Comparison of ENCODE assay signal across 1 cellular context in genomic region chr1:234065794-234066447, GRCh38.
TF ChIP-seq lines count a peak whose summit lies in the region.

No MANE protein-coding gene starts in this region.

TF ChIP-seq in K562, 482 proteins besides CTCF, POLR2A, EP300 and RAD21 (continued from another document):
- TF ChIP-seq HMGXB4 (CRISPR knock-in tag; IDR thresholded peaks at IDR 0.05) (no peak), ZFP36 (IDR thresholded peaks at IDR 0.05; ENCODE audit: low read depth, low read length, partially characterized antibody) (peak; percentile 73), RCOR1 (IDR thresholded peaks at IDR 0.05; ENCODE audit: borderline replicate concordance in 1 of 2, low read depth in 2 of 2, low read length in 2 of 2) (0 out of 4 replicates have a peak, but pooled peaks of 1 of the 2 experiments have one; percentile 7), HBP1 (CRISPR knock-in tag; IDR thresholded peaks at IDR 0.05) (no peak), ATF1 (CRISPR knock-in tag; IDR thresholded peaks at IDR 0.05) (no peak), ATF1 (tag; IDR thresholded peaks at IDR 0.05) (peak; percentile 68), ERF (CRISPR knock-in tag; IDR thresholded peaks at IDR 0.05) (no peak), SMC3 (conservative IDR thresholded peaks at IDR 0.05; ENCODE audit: insufficient read depth, low read depth, low read length) (peak; percentile 90), CBX3 (IDR thresholded peaks at IDR 0.05; ENCODE audit: borderline replicate concordance in 1 of 2, low read length in 2 of 2) (peak in 1 of 2 experiments; percentile 53; a peak in 1 of 3 replicates), CREB1 (IDR thresholded peaks at IDR 0.05) (peak; percentile 72), CREB1 (CRISPR knock-in tag; IDR thresholded peaks at IDR 0.05) (no peak), ZNF668 (CRISPR knock-in tag; IDR thresholded peaks at IDR 0.05) (no peak), STAG1 (CRISPR knock-in tag; IDR thresholded peaks at IDR 0.05; ENCODE audit: borderline replicate concordance) (peak; percentile 77; the same call in 1 of the 2 replicates), L3MBTL2 (IDR thresholded peaks at IDR 0.05) (0 out of 2 replicates have a peak, but pooled peaks have one; percentile 17), CBFA2T2 (conservative IDR thresholded peaks at IDR 0.05) (no peak), BHLHE40 (IDR thresholded peaks at IDR 0.05; ENCODE audit: low read length) (peak; percentile 64), PRPF4 (IDR thresholded peaks at IDR 0.05; ENCODE audit: insufficient read depth, low read depth, low read length, poor library complexity, severe bottlenecking) (no peak)
- TF ChIP-seq, protein P1, sequence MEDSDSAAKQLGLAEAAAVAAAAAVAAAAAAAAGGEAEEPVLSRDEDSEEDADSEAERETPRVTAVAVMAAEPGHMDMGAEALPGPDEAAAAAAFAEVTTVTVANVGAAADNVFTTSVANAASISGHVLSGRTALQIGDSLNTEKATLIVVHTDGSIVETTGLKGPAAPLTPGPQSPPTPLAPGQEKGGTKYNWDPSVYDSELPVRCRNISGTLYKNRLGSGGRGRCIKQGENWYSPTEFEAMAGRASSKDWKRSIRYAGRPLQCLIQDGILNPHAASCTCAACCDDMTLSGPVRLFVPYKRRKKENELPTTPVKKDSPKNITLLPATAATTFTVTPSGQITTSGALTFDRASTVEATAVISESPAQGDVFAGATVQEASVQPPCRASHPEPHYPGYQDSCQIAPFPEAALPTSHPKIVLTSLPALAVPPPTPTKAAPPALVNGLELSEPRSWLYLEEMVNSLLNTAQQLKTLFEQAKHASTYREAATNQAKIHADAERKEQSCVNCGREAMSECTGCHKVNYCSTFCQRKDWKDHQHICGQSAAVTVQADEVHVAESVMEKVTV (CRISPR knock-in tag; IDR thresholded peaks at IDR 0.05), result peak; percentile 89
